34 cellular contexts compared by ENCODE assay signal in the genomic region with DNA sequence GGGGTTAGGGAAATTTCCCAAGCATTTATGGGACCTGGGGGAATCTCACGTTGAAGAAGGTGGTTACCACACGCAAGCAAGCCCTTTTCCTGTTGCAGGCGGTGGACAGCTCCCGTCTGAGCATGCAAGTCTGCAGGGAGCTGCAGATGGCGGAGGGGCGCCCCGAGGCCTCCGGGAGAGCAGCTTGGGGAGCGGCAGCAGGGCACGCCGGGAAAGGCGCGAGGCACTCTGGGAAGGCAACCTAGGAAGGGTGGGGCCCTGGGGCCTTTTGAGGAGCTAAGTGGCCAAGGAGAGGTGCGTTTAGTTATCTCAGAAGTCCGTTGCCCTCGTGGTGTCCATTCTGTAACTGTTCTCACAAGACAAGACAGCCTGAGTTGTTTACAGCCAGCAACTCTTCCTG. TPM values are rescaled to one million over a fixed set of nuclear protein-coding genes. Genes with fewer than 3 reads are reported as not detected.
A peak's percentile ranks its signal among the peaks of the same experiment; 100 is the strongest.
DNase-seq lines count a peak whose midpoint lies in the region; ATAC-seq, FAIRE-seq and TF ChIP-seq lines count a peak whose summit lies in the region.
"Had no signal": no experiment of that assay in that cellular context is flagged by ENCODE, and none has a peak within 500 bp of the region (broad histone marks: within the 10 kb centered on the region; RNA-seq: fewer than 3 reads in every experiment).

No MANE protein-coding gene starts in this region.

- H3K9me3 ChIP-seq in H9 (ENCODE audit: control insufficient read depth, low read depth, low read length) (no peaks in the 10 kb centered on the region), K562 (replicated peaks; ENCODE audit: control insufficient read depth, insufficient read depth, low read depth, low read length) (no peaks in the 10 kb centered on the region), small intestine (ENCODE audit: control insufficient read depth, low read depth) (no peaks in the 10 kb centered on the region)
- H3K9me3 ChIP-seq: gastrocnemius medialis, SK-N-SH, stomach, tibial nerve had no signal

- no peak for TF ChIP-seq RAD21 in K562 (CRISPR knock-in tag; conservative IDR thresholded peaks at IDR 0.05 in 1 of 2, IDR thresholded peaks at IDR 0.05 in 1 of 2)

- H4K20me1 ChIP-seq in H9 (ENCODE audit: control insufficient read depth, insufficient read depth, insufficient read length): no peaks in the 10 kb centered on the region
- H4K20me1 ChIP-seq in K562 (replicated peaks; ENCODE audit: control insufficient read depth, insufficient read depth, low read length): no peaks in the 10 kb centered on the region

- in situ Hi-C loops in K562 (cut with MboI): no loop called here

- H3K23me2 ChIP-seq in H9 (ENCODE audit: insufficient read length, low read depth, low read length, poor library complexity, severe bottlenecking): no peaks in the 10 kb centered on the region

- no peak overlapping the region for H3K56ac ChIP-seq in H9 (ENCODE audit: insufficient read length, low read depth, low read length)

- H3K4ac ChIP-seq in H9 (ENCODE audit: low read depth, low read length): no peak overlapping the region

- ATAC-seq in K562: peak; percentile 82
- no peak for ATAC-seq in HG02852 (IDR thresholded peaks at IDR 0.05; ENCODE audit: unreplicated experiment)
- ATAC-seq in HG03378 (IDR thresholded peaks at IDR 0.05; ENCODE audit: unreplicated experiment): no peak
- ATAC-seq: activated T-cell treated with anti-CD3 and anti-CD28 coated beads, Interleukin-2, amount 50 U/mL, for 4 hours; effector memory CD8-positive, alpha-beta T cell; esophagus mucosa; gastrocnemius medialis; left cardiac atrium; PC-3 had no signal

- DNase-seq in AG08395 (ENCODE audit: low spot score) (peak; percentile 6), H9 (peak; percentile 60), K562 (ENCODE audit: extremely low read depth in 1 of 4, low spot score in 3 of 4) (peak in 3 of 4 experiments; percentile 14 to 27 (median 18)), islet precursor cell (peak; percentile 55), SW480 (ENCODE audit: low spot score) (no peak), small intestine (no peak)
- DNase-seq: activated gamma-delta T cell treated with Interleukin-2 at 50 U/mL for 16 hours; activated T-cell treated with anti-CD3 and anti-CD28 coated beads, Interleukin-2, amount 50 U/mL, for 4 hours; Calu3; caudate nucleus; CD4-positive, CD25-positive, alpha-beta regulatory T cell; effector memory CD8-positive, alpha-beta T cell; gastrocnemius medialis; KBM-7; left cardiac atrium; NCI-H1417 treated with DMSO at 0.1 percent for 48 hours; NCI-H2081; NCI-H345; NCI-H69; nephron progenitor cell; PC-3; retina; SK-N-SH; stomach had no signal

- H3K27me3 ChIP-seq in H9 (ENCODE audit: insufficient read depth, low read length) (no peaks in the 10 kb centered on the region), K562 (ENCODE audit: control insufficient read depth in 2 of 2, insufficient read depth in 2 of 2, low read length in 2 of 2) (peaks cover 0 to 5% of the 10 kb centered on the region in 2 experiments; a peak in 1 of 5 replicates), small intestine (ENCODE audit: control insufficient read depth in 2 of 2, insufficient read depth in 2 of 2, low read length in 2 of 2) (peaks cover 2 to 6% of the 10 kb centered on the region in 2 donors)
- H3K27me3 ChIP-seq: gastrocnemius medialis had no signal

- H3K4me1 ChIP-seq in H9 (ENCODE audit: insufficient read depth, low read length): peaks cover 7% of the 10 kb centered on the region
- H3K4me1 ChIP-seq in K562 (replicated peaks in 1 of 2; ENCODE audit: control insufficient read depth in 2 of 2, insufficient read depth in 2 of 2, low read length in 2 of 2): peaks cover 0 to 5% of the 10 kb centered on the region in 2 experiments; a peak in 1 of 5 replicates
- no peaks in the 10 kb centered on the region for H3K4me1 ChIP-seq in small intestine (ENCODE audit: control insufficient read depth in 2 of 2, insufficient read depth in 1 of 2, low read depth in 1 of 2, low read length in 1 of 2)
- H3K4me1 ChIP-seq: gastrocnemius medialis, stomach, tibial nerve had no signal

- CTCF ChIA-PET in K562 (lab: Yijun Ruan, JAX; ENCODE audit: low intra/inter-chr PET ratio): no interaction called here

- H2AK5ac ChIP-seq in H9 (ENCODE audit: insufficient read length, low read length): no peak overlapping the region

- no peak for TF ChIP-seq POLR2A in K562 (conservative IDR thresholded peaks at IDR 0.05)

- no peak overlapping the region for H2BK12ac ChIP-seq in H9 (ENCODE audit: insufficient read length, low read depth, low read length)

- H3K79me2 ChIP-seq in H9 (ENCODE audit: insufficient read depth, low read length) (no peaks in the 10 kb centered on the region), K562 (ENCODE audit: control insufficient read depth, insufficient read depth, low read length) (no peaks in the 10 kb centered on the region)
- H3K79me2 ChIP-seq: parathyroid adenoma had no signal

- no peaks in the 10 kb centered on the region for H3K27me3 Mint-ChIP-seq in H9 (ENCODE audit: low read depth)

- H3K27ac ChIP-seq in H9 (ENCODE audit: insufficient read length, low read depth, low read length) (no peak overlapping the region), K562 (ENCODE audit: extremely low read depth, low read depth, low read length) (no peak overlapping the region), small intestine (ENCODE audit: low read depth in 1 of 2, low read length in 1 of 2) (no peak overlapping the region)
- H3K27ac ChIP-seq: coronary artery, gastrocnemius medialis, parathyroid adenoma, stomach, tibial nerve had no signal

- H2BK5ac ChIP-seq in H9 (ENCODE audit: insufficient read length, low read length): no peak overlapping the region

- no peak overlapping the region for H2BK15ac ChIP-seq in H9 (ENCODE audit: low read depth, low read length)

- no peaks in the 10 kb centered on the region for H3K79me1 ChIP-seq in H9 (ENCODE audit: insufficient read depth, low read depth, low read length, poor library complexity, severe bottlenecking)

- H3K4me3 ChIP-seq in K562: no peak overlapping the region
- no peak overlapping the region for H3K4me3 ChIP-seq in small intestine (ENCODE audit: low read depth in 1 of 2, low read length in 2 of 2)
- H3K4me3 ChIP-seq: coronary artery, gastrocnemius medialis, stomach had no signal

- WGBS in H9 (ENCODE audit: extremely low coverage, insufficient read length, low lambda C conversion rate): no CpG with 5 or more reads among the region's 16 CpGs
- 32% methylated on average over 16 of the region's 16 CpGs for WGBS in K562 (ENCODE audit: insufficient coverage, low coverage, missing lambda C conversion rate)
- WGBS in small intestine, 3 donors: 67 to 74% (median 70%) methylated on average over 16 of the region's 16 CpGs

- no peak for FAIRE-seq in K562 (lab: Jason Lieb, UNC)
- no peak for FAIRE-seq in small intestine (lab: Jason Lieb, UNC)
- FAIRE-seq: A204.1, GM18507, TTC549 had no signal

- H2BK120ac ChIP-seq in H9 (ENCODE audit: low read depth, low read length, poor library complexity, severe bottlenecking): no peak overlapping the region

- H2AFZ ChIP-seq in H9 (ENCODE audit: low read length) (no peak overlapping the region), K562 (ENCODE audit: low read depth, low read length) (peak overlapping the region; percentile 82)
- H2AFZ ChIP-seq: parathyroid adenoma had no signal

- H3K23ac ChIP-seq in H9 (ENCODE audit: insufficient read length, low read depth, low read length): no peak overlapping the region

- H3K9me1 ChIP-seq in K562 (ENCODE audit: control insufficient read depth, insufficient read depth, low read length): no peaks in the 10 kb centered on the region

- H2BK20ac ChIP-seq in H9 (ENCODE audit: low read depth, low read length, poor library complexity, severe bottlenecking): no peak overlapping the region

- no peak overlapping the region for H4K91ac ChIP-seq in H9 (ENCODE audit: insufficient read length, low read depth, low read length)

- H3K9ac ChIP-seq in H9 (ENCODE audit: extremely low read depth, insufficient read length, low read length) (no peak overlapping the region), K562 (ENCODE audit: insufficient read depth in 1 of 2, low read depth in 2 of 2, low read length in 2 of 2) (peak overlapping the region in 1 of 2 experiments; percentile 50; a peak in 1 of 4 replicates)
- H3K9ac ChIP-seq: parathyroid adenoma, SK-N-SH had no signal

- H3K18ac ChIP-seq in H9 (ENCODE audit: insufficient read length, low read depth, low read length): no peak overlapping the region

- no peak overlapping the region for H4K5ac ChIP-seq in H9 (ENCODE audit: insufficient read length, low read depth, low read length)

- POLR2A ChIA-PET in K562 (lab: Yijun Ruan, JAX): interaction anchor here (1.4 kb wide), 1 partner anchor 10 kb away, joined by 4 read pairs; no protein-coding TSS in a partner anchor

- no peaks in the 10 kb centered on the region for H3K9me3 Mint-ChIP-seq in H9
- H3K9me3 Mint-ChIP-seq: activated T-cell treated with anti-CD3 and anti-CD28 coated beads, Interleukin-2, amount 50 U/mL, for 4 hours; CD4-positive, CD25-positive, alpha-beta regulatory T cell; effector memory CD8-positive, alpha-beta T cell; nephron progenitor cell; T-helper 1 cell treated with Interleukin-12 subunit alpha and Interleukin-12 subunit beta and Interleukin-4 antibody, amounts not matched to agents 30 μg/mL and 1 μg/mL, for 36 hours had no signal

- H4K8ac ChIP-seq in H9 (replicated peaks; ENCODE audit: insufficient read length, low read depth, low read length): no peak overlapping the region

- H3K14ac ChIP-seq in H9 (ENCODE audit: insufficient read depth, low read length): no peak overlapping the region

- H3T11ph ChIP-seq in H9 (ENCODE audit: low read length): no peak overlapping the region

- H3K36me3 ChIP-seq in K562 (ENCODE audit: control insufficient read depth, insufficient read depth, low read length): no peaks in the 10 kb centered on the region
- H3K36me3 ChIP-seq in small intestine (ENCODE audit: control insufficient read depth in 2 of 2, insufficient read depth in 2 of 2, low read length in 2 of 2): no peaks in the 10 kb centered on the region
- H3K36me3 ChIP-seq: gastrocnemius medialis, stomach, tibial nerve had no signal

- H3K4me2 ChIP-seq in H9 (ENCODE audit: insufficient read depth, insufficient read length, low read length) (no peak overlapping the region), K562 (ENCODE audit: insufficient read depth, low read length) (peak overlapping the region; percentile 50)
- H3K4me2 ChIP-seq: SK-N-SH had no signal

- H3K4me1 Mint-ChIP-seq in H9: peaks cover 5 to 31% of the 10 kb centered on the region in 2 experiments
- H3K4me1 Mint-ChIP-seq: CD4-positive, CD25-positive, alpha-beta regulatory T cell had no signal

- H3K4me3 Mint-ChIP-seq in H9: no peak overlapping the region
- H3K4me3 Mint-ChIP-seq: activated T-cell treated with anti-CD3 and anti-CD28 coated beads, Interleukin-2, amount 50 U/mL, for 4 hours; CD4-positive, CD25-positive, alpha-beta regulatory T cell; effector memory CD8-positive, alpha-beta T cell; nephron progenitor cell; T-helper 1 cell treated with Interleukin-12 subunit alpha and Interleukin-12 subunit beta and Interleukin-4 antibody, amounts not matched to agents 30 μg/mL and 1 μg/mL, for 36 hours had no signal

- intact Hi-C loops in K562 (cut with micrococcal nuclease): no loop called here

- no peaks in the 10 kb centered on the region for H3K36me3 Mint-ChIP-seq in H9 (ENCODE audit: insufficient read depth in 1 of 3, low read depth in 3 of 3)
- H3K36me3 Mint-ChIP-seq: CD4-positive, CD25-positive, alpha-beta regulatory T cell had no signal

- no TSS peak for BruUV-seq in K562 (replicated peaks; lab: Mats Ljungman, UMichigan)

- TF ChIP-seq EP300 in K562 (IDR thresholded peaks at IDR 0.05; ENCODE audit: low read length): no peak

- TF ChIP-seq CTCF in H9 (conservative IDR thresholded peaks at IDR 0.05): no peak
- TF ChIP-seq CTCF in K562 (IDR thresholded peaks at IDR 0.05 in 2 of 3, conservative IDR thresholded peaks at IDR 0.05 in 1 of 3; ENCODE audit: insufficient read depth in 2 of 3, low read depth in 1 of 3, low read length in 3 of 3): no peak

- H3K27ac Mint-ChIP-seq in H9: no peak overlapping the region; a peak in 1 of 7 replicates
- H3K27ac Mint-ChIP-seq: CD4-positive, CD25-positive, alpha-beta regulatory T cell; nephron progenitor cell; T-helper 1 cell treated with Interleukin-12 subunit alpha and Interleukin-12 subunit beta and Interleukin-4 antibody, amounts not matched to agents 30 μg/mL and 1 μg/mL, for 36 hours had no signal

RNA-seq across cellular contexts. Expression of gene SLC25A4, which starts 57.0 kb away (rescaled TPM):
- total RNA-seq in H9 (2021): 54.4 and 55.9 TPM in 2 replicates
- total RNA-seq in K562 (2011; cell fraction: chromatin; rRNA removed; ENCODE audit: low replicate concordance): 11.5 and 23.4 TPM in 2 replicates
- 18.2 and 20.8 TPM in 2 replicates for total RNA-seq in K562 (2011; cell fraction: nucleolus; rRNA removed)
- 18.3 and 19.0 TPM in 2 replicates for total RNA-seq in K562 (2011; cell fraction: nucleoplasm; rRNA removed)
- total RNA-seq in K562 (2014; rRNA removed): 18.2 and 24.5 TPM in 2 replicates
- 17.7 and 19.5 TPM in 2 replicates for total RNA-seq in K562 (2014; rRNA removed; fragmentation: Illumina TruSeq; extraction: Trizol)
- total RNA-seq in K562 (2015; rRNA removed; fragmentation: Illumina TruSeq; extraction: Trizol): 16.9 and 19.6 TPM in 2 replicates
- 28.4 and 30.3 TPM in 2 replicates for total RNA-seq in K562 (2021)
- 28.6 and 29.8 TPM in 2 replicates for polyA plus RNA-seq in K562 (2011; rRNA removed)
- polyA plus RNA-seq in K562 (2011; cell fraction: cytosol; rRNA removed): 23.4 and 25.3 TPM in 2 replicates
- polyA plus RNA-seq in K562 (2011; cell fraction: nucleus; rRNA removed): 33.8 and 41.2 TPM in 2 replicates
- 29.1 and 29.6 TPM in 2 replicates for polyA plus RNA-seq in K562 (2012)
- 17.5 and 19.7 TPM in 2 replicates for polyA plus RNA-seq in K562 (2014; fragmentation: Illumina TruSeq; extraction: Trizol)
- polyA plus RNA-seq in K562 (2014; fragmentation: Nextera tagmentation; extraction: Ambion mirVana): 10 to 100 TPM in 1 of 2 experiments, 1 to 10 TPM in 1; 8.3 to 13.6 TPM
- 25.5 and 27.4 TPM in 2 replicates for polyA plus RNA-seq in K562 (2014; rRNA removed)
- 12.5 and 13.2 TPM in 2 replicates for polyA minus RNA-seq in K562 (2011; rRNA and poly(A)+ RNA removed)
- 12.5 and 14.7 TPM in 2 replicates for polyA minus RNA-seq in K562 (2011; cell fraction: cytosol; rRNA and poly(A)+ RNA removed)
- 10.0 and 15.6 TPM in 2 replicates for polyA minus RNA-seq in K562 (2011; cell fraction: nucleus; rRNA and poly(A)+ RNA removed)
- polyA plus RNA-seq in small intestine: 10 to 100 TPM; 29.9 to 66.9 (median 57.6) TPM

Comparison
In these comparisons a context has a peak if more than half of its experiments do, and no peak if none do; other contexts are left out.
1. DNase-seq: peak in AG08395 (single experiment), H9 (single experiment), K562 (3 of 4) and islet precursor cell (single experiment); none in SW480 (single experiment) and small intestine (single experiment).